Comparison of ENCODE assay signal across 8 cellular contexts in genomic region chr10:32377458-32378370, GRCh38. TPM values are rescaled to one million over a fixed set of nuclear protein-coding genes. Genes with fewer than 3 reads are reported as not detected.
DNase-seq lines count a peak whose midpoint lies in the region; ATAC-seq, FAIRE-seq and TF ChIP-seq lines count a peak whose summit lies in the region.

No MANE protein-coding gene starts in this region.

- intact Hi-C loops in colonic mucosa (cut with DNase I) = no loop called here
- intact Hi-C loops in HepG2 (cut with micrococcal nuclease; ENCODE audit: unreplicated experiment) = loop anchor here (1.0 to 5.0 kb wide), 3 partner anchors 31 to 605 kb away; partner anchors contain the start of gene CCDC7

- POLR2A ChIA-PET in HepG2 (lab: Yijun Ruan, JAX) = interaction anchor here (0.8 to 1.5 kb wide), 3 partner anchors 13 to 273 kb away, joined by 3 to 6 read pairs (median 3); no protein-coding TSS in a partner anchor

- CTCF ChIA-PET in HepG2 (lab: Yijun Ruan, JAX; ENCODE audit: low intra/inter-chr PET ratio, low total read pairs) = no interaction called here

- no peaks in the 10 kb centered on the region for H3K27me3 ChIP-seq in colonic mucosa
- H3K27me3 ChIP-seq in HepG2 (ENCODE audit: control insufficient read depth in 1 of 2, insufficient read depth in 2 of 2, low read length in 2 of 2) = no peaks in the 10 kb centered on the region; a peak in 1 of 5 replicates
- H3K27me3 ChIP-seq in suprapubic skin = no peaks in the 10 kb centered on the region

- no peaks in the 10 kb centered on the region for H3K9me3 ChIP-seq in colonic mucosa
- no peaks in the 10 kb centered on the region for H3K9me3 ChIP-seq in HepG2 (ENCODE audit: low read length)
- H3K9me3 ChIP-seq in suprapubic skin = no peaks in the 10 kb centered on the region

- BruUV-seq in HepG2 (replicated peaks; lab: Mats Ljungman, UMichigan) = no TSS peak

- DNase-seq in AG20443 (ENCODE audit: low spot score) = peak; percentile 44
- DNase-seq in RCC 7860 (ENCODE audit: low spot score) = peak; percentile 13
- no peak for DNase-seq in colonic mucosa
- peak; percentile 37 for DNase-seq in HepG2 (ENCODE audit: low spot score)
- no peak for DNase-seq in suprapubic skin (ENCODE audit: low spot score in 2 of 2)

- WGBS in HepG2 (ENCODE audit: low lambda C conversion rate) = under 1% methylated on average over 7 of the region's 7 CpGs
- WGBS in suprapubic skin = 0% methylated on average over 7 of the region's 7 CpGs

- no peaks in the 10 kb centered on the region for H3K36me3 ChIP-seq in colonic mucosa
- no peaks in the 10 kb centered on the region for H3K36me3 ChIP-seq in HepG2 (replicated peaks in 1 of 2; ENCODE audit: control insufficient read depth in 1 of 2, insufficient read depth in 2 of 2, low read length in 2 of 2)
- no peaks in the 10 kb centered on the region for H3K36me3 ChIP-seq in suprapubic skin

- FAIRE-seq in RCC 7860 (lab: Jason Lieb, UNC) (peak; percentile 78), HepG2 (lab: Jason Lieb, UNC) (peak; percentile 4)

- in situ Hi-C loops in HepG2 (cut with HindIII; ENCODE audit: extremely low pct_ligation_motif_present, low pct_unique_long_range_greater_than_20kb) = no loop called here

- H3K4me3 ChIP-seq in colonic mucosa = peak overlapping the region; percentile 53
- peak overlapping the region; percentile 64 to 94 (median 76) for H3K4me3 ChIP-seq in HepG2 (replicated peaks in 1 of 3; ENCODE audit: insufficient read depth in 1 of 3, low read depth in 2 of 3, low read length in 3 of 3)
- H3K4me3 ChIP-seq in suprapubic skin = peak overlapping the region; percentile 77

- ATAC-seq in HG03432 (IDR thresholded peaks at IDR 0.05; ENCODE audit: unreplicated experiment) = peak; percentile 42
- ATAC-seq in HepG2 = no peak; the same call in 1 of the 3 replicates
- no peak for ATAC-seq in GM19023 (IDR thresholded peaks at IDR 0.05; ENCODE audit: unreplicated experiment)

- H3K9ac ChIP-seq in colonic mucosa (ENCODE audit: low read depth in 2 of 2, low read length in 2 of 2) (peak overlapping the region; percentile 52 to 93), HepG2 (ENCODE audit: insufficient read depth, low read depth, low read length) (peak overlapping the region; percentile 69)

- H2AFZ ChIP-seq in HepG2 (ENCODE audit: low read length) = no peak overlapping the region

- H3K4me2 ChIP-seq in HepG2 (ENCODE audit: low read depth, low read length) = peak overlapping the region; percentile 85

- TF ChIP-seq EP300 in HepG2 (IDR thresholded peaks at IDR 0.05; ENCODE audit: low read depth in 2 of 2, low read length in 2 of 2) = no peak
- TF ChIP-seq EP300 in HepG2 (CRISPR knock-in tag; IDR thresholded peaks at IDR 0.05; ENCODE audit: borderline replicate concordance) = no peak
- TF ChIP-seq EP300 in suprapubic skin (IDR thresholded peaks at IDR 0.05) = no peak

- H4K20me1 ChIP-seq in HepG2 (ENCODE audit: insufficient read depth, low read length) = peaks cover 10% of the 10 kb centered on the region

- peaks cover 58% of the 10 kb centered on the region for H3K79me2 ChIP-seq in HepG2 (ENCODE audit: insufficient read depth, low read length)

- H3K27ac ChIP-seq in colonic mucosa = peak overlapping the region; percentile 80
- peak overlapping the region; percentile 79 for H3K27ac ChIP-seq in HepG2 (ENCODE audit: extremely low read length, insufficient read depth, low read length)
- peak overlapping the region; percentile 72 for H3K27ac ChIP-seq in suprapubic skin

- no peak for TF ChIP-seq POLR2A in HepG2 (IDR thresholded peaks at IDR 0.05; ENCODE audit: insufficient read depth in 1 of 2, low read depth in 2 of 2, low read length in 2 of 2)
- no peak for TF ChIP-seq POLR2A in suprapubic skin (IDR thresholded peaks at IDR 0.05)

- TF ChIP-seq RAD21 in HepG2 (CRISPR knock-in tag; IDR thresholded peaks at IDR 0.05) = no peak

- H3K4me1 ChIP-seq in colonic mucosa (peaks cover 5% of the 10 kb centered on the region), HepG2 (ENCODE audit: insufficient read depth, low read length) (peaks cover 44% of the 10 kb centered on the region), suprapubic skin (peaks cover 33% of the 10 kb centered on the region)

- TF ChIP-seq CTCF in GM12873 (IDR thresholded peaks at IDR 0.05; ENCODE audit: insufficient read depth, low read depth, low read length, missing control alignments) (peak; percentile 44), colonic mucosa (IDR thresholded peaks at IDR 0.05) (no peak), HepG2 (CRISPR knock-in tag; IDR thresholded peaks at IDR 0.05) (peak; percentile 52), suprapubic skin (IDR thresholded peaks at IDR 0.05) (no peak)

TF ChIP-seq in HepG2, 621 proteins besides CTCF, POLR2A, EP300 and RAD21 (continues in another document):
- TF ChIP-seq ZNF746 (CRISPR knock-in tag; IDR thresholded peaks at IDR 0.05) = no peak
- 0 out of 2 replicates have a peak, but pooled peaks have one; percentile 24 for TF ChIP-seq HNRNPUL1 (IDR thresholded peaks at IDR 0.05; ENCODE audit: low read depth, low read length)
- TF ChIP-seq ZNF761 (CRISPR knock-in tag; conservative IDR thresholded peaks at IDR 0.05) = no peak
- no peak for TF ChIP-seq ZNF350 (CRISPR knock-in tag; IDR thresholded peaks at IDR 0.05; ENCODE audit: borderline replicate concordance, low read depth)
- peak; percentile 45; the same call in 1 of the 2 replicates for TF ChIP-seq ZNF362 (CRISPR knock-in tag; IDR thresholded peaks at IDR 0.05; ENCODE audit: borderline replicate concordance)
- TF ChIP-seq NFIB (CRISPR knock-in tag; IDR thresholded peaks at IDR 0.05; ENCODE audit: borderline replicate concordance) = no peak
- 0 out of 2 replicates have a peak, but pooled peaks have one; percentile 22 for TF ChIP-seq ARID3A (IDR thresholded peaks at IDR 0.05; ENCODE audit: low read depth, low read length)
- no peak for TF ChIP-seq FLYWCH1 (CRISPR knock-in tag; IDR thresholded peaks at IDR 0.05)
- 0 out of 2 replicates have a peak, but pooled peaks have one; percentile 25 for TF ChIP-seq CREM (IDR thresholded peaks at IDR 0.05)
- no peak for TF ChIP-seq CREM (CRISPR knock-in tag; IDR thresholded peaks at IDR 0.05)
- TF ChIP-seq NFIC (IDR thresholded peaks at IDR 0.05; ENCODE audit: low read length) = 0 out of 2 replicates have a peak, but pooled peaks have one; percentile 13
- TF ChIP-seq HDAC6 (IDR thresholded peaks at IDR 0.05; ENCODE audit: low read depth, low read length) = no peak
- TF ChIP-seq ZNF784 (CRISPR knock-in tag; IDR thresholded peaks at IDR 0.05; ENCODE audit: borderline replicate concordance) = no peak

RNA-seq across cellular contexts. Expression of gene EPC1, which starts 30.8 kb away (rescaled TPM):
- total RNA-seq in colonic mucosa (10 to 100 TPM; 24.5 to 30.9 TPM), HepG2 (2016; rRNA removed; fragmentation: Illumina TruSeq; extraction: Trizol) (23.6 and 28.7 TPM in 2 replicates), suprapubic skin (10 to 100 TPM; 29.6 to 55.4 (median 47.1) TPM)
- total RNA-seq in HepG2 (2016; cell fraction: cytosol; rRNA removed; fragmentation: Illumina TruSeq; extraction: Trizol; ENCODE audit: low read depth) = 18.0 and 19.2 TPM in 2 replicates
- 25.1 and 29.8 TPM in 2 replicates for total RNA-seq in HepG2 (2016; cell fraction: insoluble cytoplasmic fraction; rRNA removed; fragmentation: Illumina TruSeq; extraction: Trizol)
- total RNA-seq in HepG2 (2016; cell fraction: membrane; rRNA removed; fragmentation: Illumina TruSeq; extraction: Trizol) = 26.1 and 31.2 TPM in 2 replicates
- total RNA-seq in HepG2 (2016; cell fraction: nucleus; rRNA removed; fragmentation: Illumina TruSeq; extraction: Trizol) = 55.1 and 59.9 TPM in 2 replicates
- 39.2 and 44.2 TPM in 2 replicates for polyA plus RNA-seq in HepG2 (2011; rRNA removed)
- 24.6 and 24.8 TPM in 2 replicates for polyA plus RNA-seq in HepG2 (2011; cell fraction: cytosol; rRNA removed)
- 51.1 and 64.3 TPM in 2 replicates for polyA plus RNA-seq in HepG2 (2011; cell fraction: nucleus; rRNA removed)
- 11.5 and 11.9 TPM in 2 replicates for polyA plus RNA-seq in HepG2 (2012)
- 20.3 and 20.7 TPM in 2 replicates for polyA plus RNA-seq in HepG2 (2016; cell fraction: cytosol; fragmentation: Illumina TruSeq; extraction: Trizol; ENCODE audit: low read depth)
- polyA plus RNA-seq in HepG2 (2016; cell fraction: insoluble cytoplasmic fraction; fragmentation: Illumina TruSeq; extraction: Trizol; ENCODE audit: low read depth) = 22.1 and 22.7 TPM in 2 replicates
- 22.4 and 25.4 TPM in 2 replicates for polyA plus RNA-seq in HepG2 (2016; cell fraction: membrane; fragmentation: Illumina TruSeq; extraction: Trizol; ENCODE audit: low read depth)
- 67.0 and 70.2 TPM in 2 replicates for polyA plus RNA-seq in HepG2 (2016; cell fraction: nucleus; fragmentation: Illumina TruSeq; extraction: Trizol; ENCODE audit: insufficient read depth, low read depth)
- polyA minus RNA-seq in HepG2 (2011; rRNA and poly(A)+ RNA removed; ENCODE audit: low replicate concordance) = 49.8 and 55.1 TPM in 2 replicates
- polyA minus RNA-seq in HepG2 (2011; cell fraction: cytosol; rRNA and poly(A)+ RNA removed) = 15.8 and 17.6 TPM in 2 replicates
- polyA minus RNA-seq in HepG2 (2011; cell fraction: nucleus; rRNA and poly(A)+ RNA removed) = 112 and 118 TPM in 2 replicates

Comparison
In these comparisons a context has a peak if more than half of its experiments do, and no peak if none do; other contexts are left out.
1. DNase-seq: peak in AG20443 (single experiment), RCC 7860 (single experiment) and HepG2 (single experiment); none in colonic mucosa (single experiment) and suprapubic skin (0 of 2).
2. CTCF ChIP-seq: peak in GM12873 (single experiment) and HepG2 (single experiment); none in colonic mucosa (single experiment) and suprapubic skin (0 of 2).
3. Peak in every context shown above with its lines, with median percentiles within 50 percentile points of each other: H3K27ac ChIP-seq and H3K4me3 ChIP-seq.